30 cellular contexts compared by ENCODE assay signal in the genomic region with DNA sequence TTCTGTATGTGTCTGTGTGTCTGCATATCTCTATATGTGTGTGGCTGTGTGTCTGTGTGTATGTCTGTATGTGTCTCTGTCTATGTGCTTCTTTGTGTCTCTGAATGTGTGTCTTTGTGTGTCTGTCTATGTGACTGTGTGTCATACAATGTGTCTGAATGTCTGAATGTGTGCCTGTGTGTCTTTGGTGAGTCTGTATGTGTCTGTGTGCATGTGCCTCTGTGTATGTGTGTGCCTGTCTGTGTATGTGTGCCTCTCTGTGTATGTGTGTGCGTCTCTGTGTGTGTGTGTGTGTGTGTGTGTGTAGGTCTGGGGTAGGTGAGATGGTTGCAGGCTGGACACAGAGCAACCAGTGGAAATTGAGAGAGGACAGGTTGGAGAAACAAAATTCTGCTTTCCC.
"Had no signal": no experiment of that assay in that cellular context is flagged by ENCODE, and none has a peak within 500 bp of the region (broad histone marks: within the 10 kb centered on the region; RNA-seq: fewer than 3 reads in every experiment).

No MANE protein-coding gene starts in this region.

- H3K4me1 ChIP-seq: adrenal gland, body of pancreas, gastrocnemius medialis, left ventricle myocardium inferior, transverse colon, uterus had no signal

- H3K27ac Mint-ChIP-seq: activated naive CD4-positive, alpha-beta T cell treated with anti-CD3 and anti-CD28 coated beads for 36 hours; activated naive CD8-positive, alpha-beta T cell treated with anti-CD3 and anti-CD28 coated beads for 36 hours; T-helper 17 cell had no signal

- H3K27me3 ChIP-seq: adrenal gland, body of pancreas, cardiac muscle cell, dorsolateral prefrontal cortex, gastrocnemius medialis, hepatocyte, right atrium auricular region, spleen, transverse colon, uterus had no signal

- H3K4me3 Mint-ChIP-seq: activated naive CD4-positive, alpha-beta T cell treated with anti-CD3 and anti-CD28 coated beads for 36 hours; activated naive CD8-positive, alpha-beta T cell treated with anti-CD3 and anti-CD28 coated beads for 36 hours; neural crest cell; T-helper 17 cell had no signal

- H3K9me3 Mint-ChIP-seq: activated naive CD4-positive, alpha-beta T cell treated with anti-CD3 and anti-CD28 coated beads for 36 hours; activated naive CD8-positive, alpha-beta T cell treated with anti-CD3 and anti-CD28 coated beads for 36 hours had no signal

- DNase-seq: activated CD4-positive, alpha-beta T cell treated with anti-CD3 and anti-CD28 coated beads for 48 hours; activated CD4-positive, alpha-beta T cell treated with anti-CD3 and anti-CD28 coated beads, Interleukin-2, amount 50 U/mL, for 48 hours; activated CD8-positive, alpha-beta memory T cell treated with anti-CD3 and anti-CD28 coated beads for 24 hours; activated effector memory CD4-positive, alpha-beta T cell treated with Interleukin-2 at 50 U/mL for 16 hours; activated naive CD4-positive, alpha-beta T cell treated with anti-CD3 and anti-CD28 coated beads for 36 hours; activated naive CD8-positive, alpha-beta T cell treated with anti-CD3 and anti-CD28 coated beads for 36 hours; adrenal gland; aorta; body of pancreas; dorsolateral prefrontal cortex; effector memory CD4-positive, alpha-beta T cell; gastrocnemius medialis; glutamatergic neuron; islet precursor cell; left ventricle myocardium inferior; occipital lobe; spleen; stimulated activated naive CD4-positive, alpha-beta T cell treated with Interleukin-2 at 50 U/mL for 16 hours; T-helper 17 cell; T1000; transverse colon; uterus; WERI-Rb-1 had no signal

- H3K79me2 ChIP-seq: hepatocyte had no signal

- H3K36me3 ChIP-seq: adrenal gland, cardiac muscle cell, gastrocnemius medialis, left ventricle myocardium inferior, right atrium auricular region, spleen, transverse colon, uterus, WERI-Rb-1 had no signal

- H3K9me3 ChIP-seq: adrenal gland, body of pancreas, gastrocnemius medialis, left ventricle myocardium inferior, right atrium auricular region, spleen, transverse colon, uterus had no signal

- H3K4me3 ChIP-seq: adrenal gland, body of pancreas, cardiac muscle cell, coronary artery, dorsolateral prefrontal cortex, gastrocnemius medialis, hepatocyte, left ventricle myocardium inferior, lung, right atrium auricular region, spleen, transverse colon, uterus had no signal

- H3K36me3 Mint-ChIP-seq: activated naive CD8-positive, alpha-beta T cell treated with anti-CD3 and anti-CD28 coated beads for 36 hours had no signal

- H2AFZ ChIP-seq: hepatocyte had no signal

- H3K4me1 Mint-ChIP-seq: activated naive CD8-positive, alpha-beta T cell treated with anti-CD3 and anti-CD28 coated beads for 36 hours; T-helper 17 cell had no signal

- H3K27ac ChIP-seq: adrenal gland, body of pancreas, cardiac muscle cell, dorsolateral prefrontal cortex, gastrocnemius medialis, hepatocyte, left ventricle myocardium inferior, right atrium auricular region, spleen, transverse colon, uterus, WERI-Rb-1 had no signal

- H3K4me2 ChIP-seq: hepatocyte had no signal

- ATAC-seq: activated CD4-positive, CD25-positive, alpha-beta regulatory T cell treated with anti-CD3 and anti-CD28 coated beads, Interleukin-2, amount 50 U/mL, for 24 hours; body of pancreas; gastrocnemius medialis; T-helper 17 cell had no signal
